In genomic region chr4:58216461-58216860, GRCh38 we compare ENCODE assay signal across 5 cellular contexts.
"Had no signal": no experiment of that assay in that cellular context is flagged by ENCODE, and none has a peak within 500 bp of the region (broad histone marks: within the 10 kb centered on the region; RNA-seq: fewer than 3 reads in every experiment).

No MANE protein-coding gene starts in this region.

- H3K4me3 Mint-ChIP-seq: H9, IgD-negative memory B cell had no signal

- H3K27me3 Mint-ChIP-seq: IgD-negative memory B cell had no signal

- H3K27ac ChIP-seq: GM23248 had no signal

- H3K4me3 ChIP-seq: GM23248 had no signal

- H3K36me3 Mint-ChIP-seq: IgD-negative memory B cell had no signal

- DNase-seq: GM23248, H9, HCEC 1CT had no signal

- H2AFZ ChIP-seq: GM23248 had no signal

- ATAC-seq: HepG2 had no signal

- H3K9ac ChIP-seq: GM23248 had no signal

- H3K27ac Mint-ChIP-seq: IgD-negative memory B cell had no signal
